In the genomic region with DNA sequence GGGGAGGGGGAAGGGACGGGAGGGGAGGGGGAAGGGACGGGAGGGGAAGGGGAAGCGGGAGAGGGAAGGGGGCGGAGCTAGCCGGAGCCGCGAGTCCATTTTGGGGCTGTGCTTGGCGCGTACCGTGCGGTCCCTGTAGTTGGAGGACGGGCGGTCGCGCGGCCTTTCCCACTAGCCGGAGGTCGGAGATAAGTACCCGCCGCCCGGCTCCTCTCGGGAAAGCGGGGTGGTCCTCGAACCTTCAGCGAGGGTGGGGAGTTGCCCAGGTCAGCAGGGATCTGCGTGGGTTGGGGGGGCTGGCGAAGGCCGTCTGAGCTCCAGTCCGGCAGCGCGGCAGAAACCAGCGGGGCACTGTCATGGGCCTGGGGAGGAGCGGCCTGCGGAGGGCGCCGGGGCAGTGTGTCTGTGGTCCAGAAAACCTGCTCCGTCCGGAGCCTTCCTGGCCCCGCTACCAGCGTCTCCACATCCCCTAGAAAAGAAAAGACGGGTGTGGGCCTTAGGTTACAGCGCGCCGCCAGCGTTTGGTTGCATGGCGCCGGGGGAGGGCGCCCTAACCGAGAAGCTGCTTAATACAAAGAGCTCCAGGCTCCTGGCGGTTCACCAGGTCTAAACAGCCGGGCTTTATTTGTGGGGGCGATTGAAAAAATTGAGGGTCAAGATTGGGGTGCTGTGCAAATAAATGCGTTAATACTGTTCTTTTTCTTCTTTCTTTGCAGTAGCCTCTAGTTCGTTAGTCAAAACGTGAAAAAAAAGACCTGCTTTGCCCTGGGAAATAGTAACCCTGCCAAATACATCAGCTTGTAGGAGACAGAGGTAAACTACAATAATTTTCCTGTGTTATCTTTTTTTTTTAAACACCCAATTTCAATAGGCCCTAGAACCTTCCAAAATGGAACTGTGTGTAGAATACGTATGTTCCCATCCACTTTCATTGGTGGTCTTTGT, we compare ENCODE assay signal across 1 cellular context.
TF ChIP-seq lines count a peak whose summit lies in the region.

A gene with protein sequence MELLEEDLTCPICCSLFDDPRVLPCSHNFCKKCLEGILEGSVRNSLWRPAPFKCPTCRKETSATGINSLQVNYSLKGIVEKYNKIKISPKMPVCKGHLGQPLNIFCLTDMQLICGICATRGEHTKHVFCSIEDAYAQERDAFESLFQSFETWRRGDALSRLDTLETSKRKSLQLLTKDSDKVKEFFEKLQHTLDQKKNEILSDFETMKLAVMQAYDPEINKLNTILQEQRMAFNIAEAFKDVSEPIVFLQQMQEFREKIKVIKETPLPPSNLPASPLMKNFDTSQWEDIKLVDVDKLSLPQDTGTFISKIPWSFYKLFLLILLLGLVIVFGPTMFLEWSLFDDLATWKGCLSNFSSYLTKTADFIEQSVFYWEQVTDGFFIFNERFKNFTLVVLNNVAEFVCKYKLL (plus strand): TSS at position 92 of the 945 bp plus-strand sequence. CDS start 14,899 bp downstream, outside the sequence.

TF ChIP-seq in HepG2, 621 proteins besides CTCF, POLR2A, EP300 and RAD21 (continued from another document and continues in another):
- TF ChIP-seq LRRFIP1 (CRISPR knock-in tag; conservative IDR thresholded peaks at IDR 0.05) (no peak), NFKBIZ (CRISPR knock-in tag; IDR thresholded peaks at IDR 0.05) (no peak), ATAD3A (CRISPR knock-in tag; IDR thresholded peaks at IDR 0.05) (no peak), JUN (CRISPR knock-in tag; IDR thresholded peaks at IDR 0.05) (no peak), CC2D1A (CRISPR knock-in tag; IDR thresholded peaks at IDR 0.05) (no peak), ARID5B (CRISPR knock-in tag; IDR thresholded peaks at IDR 0.05) (peak; percentile 36; the same call in 1 of the 2 replicates), HOXA9 (CRISPR knock-in tag; IDR thresholded peaks at IDR 0.05; ENCODE audit: borderline replicate concordance) (no peak), ZNF350 (CRISPR knock-in tag; IDR thresholded peaks at IDR 0.05; ENCODE audit: borderline replicate concordance, low read depth) (no peak), ARNTL (CRISPR knock-in tag; IDR thresholded peaks at IDR 0.05) (0 out of 2 replicates have a peak, but pooled peaks have one; percentile 30), ZNF207 (IDR thresholded peaks at IDR 0.05; ENCODE audit: borderline replicate concordance) (no peak), USF2 (IDR thresholded peaks at IDR 0.05; ENCODE audit: low read depth, low read length) (no peak), USF2 (CRISPR knock-in tag; IDR thresholded peaks at IDR 0.05; ENCODE audit: borderline replicate concordance) (no peak), FOXP1 (IDR thresholded peaks at IDR 0.05) (no peak), FOXP1 (CRISPR knock-in tag; IDR thresholded peaks at IDR 0.05) (no peak), ZNF772 (CRISPR knock-in tag; IDR thresholded peaks at IDR 0.05) (0 out of 2 replicates have a peak, but pooled peaks have one; percentile 56), ZNF660 (CRISPR knock-in tag; IDR thresholded peaks at IDR 0.05; ENCODE audit: borderline replicate concordance, low read depth) (0 out of 2 replicates have a peak, but pooled peaks have one; percentile 47), ZNF317 (CRISPR knock-in tag; IDR thresholded peaks at IDR 0.05) (peak; percentile 72; the same call in 1 of the 2 replicates), BORCS8-MEF2B (CRISPR knock-in tag; IDR thresholded peaks at IDR 0.05) (peak; percentile 52; the same call in 1 of the 2 replicates), SNAI1 (CRISPR knock-in tag; IDR thresholded peaks at IDR 0.05; ENCODE audit: borderline replicate concordance) (no peak), KLF15 (CRISPR knock-in tag; IDR thresholded peaks at IDR 0.05; ENCODE audit: borderline replicate concordance) (no peak), NR0B2 (CRISPR knock-in tag; IDR thresholded peaks at IDR 0.05) (no peak)
- TF ChIP-seq, protein P1, sequence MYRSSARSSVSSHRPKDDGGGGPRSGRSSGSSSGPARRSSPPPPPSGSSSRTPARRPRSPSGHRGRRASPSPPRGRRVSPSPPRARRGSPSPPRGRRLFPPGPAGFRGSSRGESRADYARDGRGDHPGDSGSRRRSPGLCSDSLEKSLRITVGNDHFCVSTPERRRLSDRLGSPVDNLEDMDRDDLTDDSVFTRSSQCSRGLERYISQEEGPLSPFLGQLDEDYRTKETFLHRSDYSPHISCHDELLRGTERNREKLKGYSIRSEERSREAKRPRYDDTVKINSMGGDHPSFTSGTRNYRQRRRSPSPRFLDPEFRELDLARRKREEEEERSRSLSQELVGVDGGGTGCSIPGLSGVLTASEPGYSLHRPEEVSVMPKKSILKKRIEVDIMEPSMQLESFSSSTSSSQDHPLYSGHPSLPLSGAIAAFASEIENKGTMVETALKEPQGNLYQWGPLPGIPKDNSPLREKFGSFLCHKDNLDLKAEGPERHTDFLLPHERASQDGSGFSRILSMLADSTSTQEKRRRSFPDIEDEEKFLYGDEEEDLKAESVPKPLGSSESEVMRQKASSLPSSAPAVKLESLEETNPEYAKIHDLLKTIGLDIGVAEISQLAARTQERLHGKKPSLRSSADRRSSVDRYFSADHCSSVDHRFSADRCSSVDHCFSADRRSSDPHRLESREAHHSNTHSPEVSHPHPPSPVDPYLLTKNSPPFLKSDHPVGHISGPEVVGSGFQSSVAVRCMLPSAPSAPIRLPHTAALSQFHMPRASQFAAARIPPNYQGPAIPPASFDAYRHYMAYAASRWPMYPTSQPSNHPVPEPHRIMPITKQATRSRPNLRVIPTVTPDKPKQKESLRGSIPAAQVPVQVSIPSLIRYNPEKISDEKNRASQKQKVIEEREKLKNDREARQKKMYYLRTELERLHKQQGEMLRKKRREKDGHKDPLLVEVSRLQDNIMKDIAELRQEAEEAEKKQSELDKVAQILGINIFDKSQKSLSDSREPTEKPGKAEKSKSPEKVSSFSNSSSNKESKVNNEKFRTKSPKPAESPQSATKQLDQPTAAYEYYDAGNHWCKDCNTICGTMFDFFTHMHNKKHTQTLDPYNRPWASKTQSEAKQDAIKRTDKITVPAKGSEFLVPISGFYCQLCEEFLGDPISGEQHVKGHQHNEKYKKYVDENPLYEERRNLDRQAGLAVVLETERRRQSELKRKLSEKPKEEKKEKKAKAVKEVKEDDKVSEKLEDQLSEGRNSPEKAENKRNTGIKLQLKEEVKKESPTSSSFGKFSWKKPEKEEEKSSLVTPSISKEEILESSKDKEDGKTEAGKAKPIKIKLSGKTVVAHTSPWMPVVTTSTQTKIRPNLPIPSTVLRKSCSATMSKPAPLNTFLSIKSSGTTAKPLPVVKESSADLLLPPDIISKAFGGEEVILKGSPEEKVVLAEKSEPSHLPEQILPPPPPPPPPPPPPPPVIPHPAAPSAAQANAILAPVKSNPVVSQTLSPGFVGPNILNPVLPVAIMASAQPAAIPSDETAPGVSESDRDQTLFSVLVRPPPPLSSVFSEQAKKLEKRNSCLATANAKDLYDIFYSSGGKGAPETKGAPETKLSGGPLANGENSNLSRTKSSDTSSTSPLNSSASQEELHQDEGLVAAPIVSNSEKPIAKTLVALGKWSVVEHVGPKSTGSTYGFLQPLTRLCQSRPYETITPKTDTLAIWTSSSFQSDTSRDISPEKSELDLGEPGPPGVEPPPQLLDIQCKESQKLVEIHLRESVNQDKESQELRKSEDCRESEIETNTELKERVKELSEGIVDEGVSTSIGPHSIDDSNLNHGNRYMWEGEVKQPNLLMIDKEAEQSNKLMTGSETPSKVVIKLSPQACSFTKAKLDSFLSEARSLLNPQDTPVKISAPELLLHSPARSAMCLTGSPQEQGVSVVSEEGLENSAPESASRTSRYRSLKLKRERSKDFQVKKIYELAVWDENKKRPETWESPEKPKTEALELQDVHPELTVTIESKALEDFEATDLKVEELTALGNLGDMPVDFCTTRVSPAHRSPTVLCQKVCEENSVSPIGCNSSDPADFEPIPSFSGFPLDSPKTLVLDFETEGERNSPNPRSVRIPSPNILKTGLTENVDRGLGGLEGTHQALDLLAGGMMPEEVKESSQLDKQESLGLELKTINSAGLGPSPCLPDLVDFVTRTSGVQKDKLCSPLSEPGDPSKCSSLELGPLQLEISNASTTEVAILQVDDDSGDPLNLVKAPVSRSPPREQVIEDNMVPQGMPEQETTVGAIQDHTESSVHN (CRISPR knock-in tag; IDR thresholded peaks at IDR 0.05) = no peak
- TF ChIP-seq, protein P2, sequence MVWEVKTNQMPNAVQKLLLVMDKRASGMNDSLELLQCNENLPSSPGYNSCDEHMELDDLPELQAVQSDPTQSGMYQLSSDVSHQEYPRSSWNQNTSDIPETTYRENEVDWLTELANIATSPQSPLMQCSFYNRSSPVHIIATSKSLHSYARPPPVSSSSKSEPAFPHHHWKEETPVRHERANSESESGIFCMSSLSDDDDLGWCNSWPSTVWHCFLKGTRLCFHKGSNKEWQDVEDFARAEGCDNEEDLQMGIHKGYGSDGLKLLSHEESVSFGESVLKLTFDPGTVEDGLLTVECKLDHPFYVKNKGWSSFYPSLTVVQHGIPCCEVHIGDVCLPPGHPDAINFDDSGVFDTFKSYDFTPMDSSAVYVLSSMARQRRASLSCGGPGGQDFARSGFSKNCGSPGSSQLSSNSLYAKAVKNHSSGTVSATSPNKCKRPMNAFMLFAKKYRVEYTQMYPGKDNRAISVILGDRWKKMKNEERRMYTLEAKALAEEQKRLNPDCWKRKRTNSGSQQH (CRISPR knock-in tag; IDR thresholded peaks at IDR 0.05; ENCODE audit: low read depth) = no peak
- TF ChIP-seq, protein P3, sequence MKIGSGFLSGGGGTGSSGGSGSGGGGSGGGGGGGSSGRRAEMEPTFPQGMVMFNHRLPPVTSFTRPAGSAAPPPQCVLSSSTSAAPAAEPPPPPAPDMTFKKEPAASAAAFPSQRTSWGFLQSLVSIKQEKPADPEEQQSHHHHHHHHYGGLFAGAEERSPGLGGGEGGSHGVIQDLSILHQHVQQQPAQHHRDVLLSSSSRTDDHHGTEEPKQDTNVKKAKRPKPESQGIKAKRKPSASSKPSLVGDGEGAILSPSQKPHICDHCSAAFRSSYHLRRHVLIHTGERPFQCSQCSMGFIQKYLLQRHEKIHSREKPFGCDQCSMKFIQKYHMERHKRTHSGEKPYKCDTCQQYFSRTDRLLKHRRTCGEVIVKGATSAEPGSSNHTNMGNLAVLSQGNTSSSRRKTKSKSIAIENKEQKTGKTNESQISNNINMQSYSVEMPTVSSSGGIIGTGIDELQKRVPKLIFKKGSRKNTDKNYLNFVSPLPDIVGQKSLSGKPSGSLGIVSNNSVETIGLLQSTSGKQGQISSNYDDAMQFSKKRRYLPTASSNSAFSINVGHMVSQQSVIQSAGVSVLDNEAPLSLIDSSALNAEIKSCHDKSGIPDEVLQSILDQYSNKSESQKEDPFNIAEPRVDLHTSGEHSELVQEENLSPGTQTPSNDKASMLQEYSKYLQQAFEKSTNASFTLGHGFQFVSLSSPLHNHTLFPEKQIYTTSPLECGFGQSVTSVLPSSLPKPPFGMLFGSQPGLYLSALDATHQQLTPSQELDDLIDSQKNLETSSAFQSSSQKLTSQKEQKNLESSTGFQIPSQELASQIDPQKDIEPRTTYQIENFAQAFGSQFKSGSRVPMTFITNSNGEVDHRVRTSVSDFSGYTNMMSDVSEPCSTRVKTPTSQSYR (CRISPR knock-in tag; IDR thresholded peaks at IDR 0.05; ENCODE audit: borderline replicate concordance) = peak; percentile 11; the same call in 1 of the 2 replicates
